ENCODE assay signal across 13 cellular contexts in the genomic region with DNA sequence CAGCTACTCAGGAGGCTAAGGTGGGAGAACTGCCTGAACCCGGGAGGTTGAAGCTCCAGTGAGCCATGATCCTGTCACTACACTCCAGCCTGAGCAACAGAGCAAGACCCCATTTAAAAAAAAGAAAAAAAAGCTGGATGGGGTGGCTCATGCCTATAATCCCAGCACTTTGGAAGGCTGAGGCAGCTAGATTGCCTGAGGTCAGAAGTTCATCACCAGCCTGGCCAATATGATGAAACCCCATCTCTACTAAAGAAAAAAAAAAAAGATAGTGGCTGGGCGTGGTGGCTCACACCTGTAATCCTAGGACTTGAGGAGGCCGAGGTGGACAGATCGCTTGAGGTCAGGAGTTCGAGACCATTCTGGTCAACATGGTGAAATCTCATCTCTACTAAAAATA.
"Had no signal": no experiment of that assay in that cellular context is flagged by ENCODE, and none has a peak within 500 bp of the region (broad histone marks: within the 10 kb centered on the region; RNA-seq: fewer than 3 reads in every experiment).

No MANE protein-coding gene starts in this region.

- H3K27me3 ChIP-seq: pancreas had no signal

- H3K36me3 ChIP-seq: pancreas had no signal

- H3K27me3 Mint-ChIP-seq: activated naive CD4-positive, alpha-beta T cell treated with anti-CD3 and anti-CD28 coated beads, Interleukin-2, amount 10 ng/mL, durations not matched to agents 7 days and 5 days had no signal

- ATAC-seq: activated CD4-positive, CD25-positive, alpha-beta regulatory T cell treated with anti-CD3 and anti-CD28 coated beads, Interleukin-2, amount 50 U/mL, for 24 hours; lower lobe of right lung; pancreas had no signal

- H3K9me3 ChIP-seq: esophagus muscularis mucosa, lower lobe of right lung, pancreas had no signal

- DNase-seq: activated CD8-positive, alpha-beta memory T cell treated with anti-CD3 and anti-CD28 coated beads for 24 hours; activated naive CD4-positive, alpha-beta T cell treated with anti-CD3 and anti-CD28 coated beads, Interleukin-2, amount 10 ng/mL, durations not matched to agents 7 days and 5 days; anterior cingulate cortex; dorsolateral prefrontal cortex; glutamatergic neuron; lower lobe of right lung; midbrain; pancreas; substantia nigra; SW 1271; trophoblast cell had no signal

- H3K4me1 ChIP-seq: pancreas had no signal

- H3K27ac ChIP-seq: dorsolateral prefrontal cortex, lower lobe of right lung, pancreas had no signal

- H3K9me3 Mint-ChIP-seq: activated naive CD4-positive, alpha-beta T cell treated with anti-CD3 and anti-CD28 coated beads, Interleukin-2, amount 10 ng/mL, durations not matched to agents 7 days and 5 days had no signal

- H3K4me3 Mint-ChIP-seq: activated naive CD4-positive, alpha-beta T cell treated with anti-CD3 and anti-CD28 coated beads, Interleukin-2, amount 10 ng/mL, durations not matched to agents 7 days and 5 days had no signal

- H3K4me3 ChIP-seq: dorsolateral prefrontal cortex, esophagus muscularis mucosa, lower lobe of right lung, pancreas had no signal
